In genomic region chr1:23553206-23553895, GRCh38 we compare ENCODE assay signal across 9 cellular contexts. TPM values are rescaled to one million over a fixed set of nuclear protein-coding genes. Genes with fewer than 3 reads are reported as not detected.
DNase-seq lines count a peak whose midpoint lies in the region; ATAC-seq and TF ChIP-seq lines count a peak whose summit lies in the region.
"Had no signal": no experiment of that assay in that cellular context is flagged by ENCODE, and none has a peak within 500 bp of the region (broad histone marks: within the 10 kb centered on the region; RNA-seq: fewer than 3 reads in every experiment).

No MANE protein-coding gene starts in this region.

- H3K4me1 Mint-ChIP-seq in T-helper 1 cell treated with Interleukin-12 subunit alpha and Interleukin-12 subunit beta and Interleukin-4 antibody, amounts not matched to agents 30 μg/mL and 1 μg/mL, for 36 hours (ENCODE audit: low read depth) = peaks cover 29% of the 10 kb centered on the region
- peaks cover 68% of the 10 kb centered on the region for H3K4me1 Mint-ChIP-seq in WTC11

- H3K9me3 ChIP-seq in iPS-20b (ENCODE audit: insufficient read depth, low read depth, low read length) = no peaks in the 10 kb centered on the region
- no peaks in the 10 kb centered on the region for H3K9me3 ChIP-seq in stomach smooth muscle (ENCODE audit: control insufficient read depth in 2 of 2, low read length in 2 of 2)

- H3K27ac Mint-ChIP-seq in T-helper 1 cell treated with Interleukin-12 subunit alpha and Interleukin-12 subunit beta and Interleukin-4 antibody, amounts not matched to agents 30 μg/mL and 1 μg/mL, for 36 hours = peak overlapping the region; percentile 75
- peak overlapping the region; percentile 100 for H3K27ac Mint-ChIP-seq in WTC11

- CTCF ChIA-PET in WTC11 (lab: Charles Lee) = interaction anchor here (0.6 to 13.3 kb wide), 11 partner anchors 8 to 165 kb away, joined by 3 to 341 read pairs (median 6); no protein-coding TSS in a partner anchor

- POLR2A ChIA-PET in WTC11 (lab: Charles Lee) = interaction anchor here (0.6 to 7.7 kb wide), 6 partner anchors 16 to 84 kb away, joined by 3 to 100 read pairs (median 4); no protein-coding TSS in a partner anchor

- H3K4me3 Mint-ChIP-seq in T-helper 1 cell treated with Interleukin-12 subunit alpha and Interleukin-12 subunit beta and Interleukin-4 antibody, amounts not matched to agents 30 μg/mL and 1 μg/mL, for 36 hours = peak overlapping the region; percentile 73
- H3K4me3 Mint-ChIP-seq in WTC11 = peak overlapping the region; percentile 72

- H3K36me3 Mint-ChIP-seq in T-helper 1 cell treated with Interleukin-12 subunit alpha and Interleukin-12 subunit beta and Interleukin-4 antibody, amounts not matched to agents 30 μg/mL and 1 μg/mL, for 36 hours (ENCODE audit: low read depth) = no peaks in the 10 kb centered on the region
- H3K36me3 Mint-ChIP-seq in WTC11 = peaks cover 14% of the 10 kb centered on the region

- DNase-seq in T-helper 1 cell = no peak
- DNase-seq in WTC11 (ENCODE audit: low spot score) = no peak
- DNase-seq in kidney tubule cell (ENCODE audit: low spot score) = no peak
- no peak for DNase-seq in omental fat pad (ENCODE audit: low spot score)
- DNase-seq: retina had no signal

- TF ChIP-seq CTCF in WTC11 (IDR thresholded peaks at IDR 0.05) (no peak), omental fat pad (IDR thresholded peaks at IDR 0.05) (no peak)

- ATAC-seq in WTC11 = no peak
- no peak for ATAC-seq in omental fat pad (ENCODE audit: low FRiP score)
- ATAC-seq in HG03460 (IDR thresholded peaks at IDR 0.05; ENCODE audit: unreplicated experiment) = no peak

- H3K36me3 ChIP-seq in iPS-20b (ENCODE audit: insufficient read depth, low read depth, low read length) (peaks cover 14% of the 10 kb centered on the region), stomach smooth muscle (ENCODE audit: control insufficient read depth in 2 of 2, insufficient read depth in 2 of 2, low read length in 2 of 2) (no peaks in the 10 kb centered on the region)

- H3K27me3 Mint-ChIP-seq in T-helper 1 cell treated with Interleukin-12 subunit alpha and Interleukin-12 subunit beta and Interleukin-4 antibody, amounts not matched to agents 30 μg/mL and 1 μg/mL, for 36 hours (ENCODE audit: low read depth) = peaks cover 9% of the 10 kb centered on the region
- no peaks in the 10 kb centered on the region; the same call in 1 of the 2 replicates for H3K27me3 Mint-ChIP-seq in WTC11 (ENCODE audit: low read depth)

- H3K27me3 ChIP-seq in iPS-20b (ENCODE audit: insufficient read depth, low read length) (peaks cover 23% of the 10 kb centered on the region), stomach smooth muscle (ENCODE audit: control insufficient read depth in 1 of 2, insufficient read depth in 2 of 2, low read length in 2 of 2) (no peaks in the 10 kb centered on the region)

- H3K9me3 Mint-ChIP-seq in T-helper 1 cell treated with Interleukin-12 subunit alpha and Interleukin-12 subunit beta and Interleukin-4 antibody, amounts not matched to agents 30 μg/mL and 1 μg/mL, for 36 hours = no peaks in the 10 kb centered on the region
- H3K9me3 Mint-ChIP-seq in WTC11 = no peaks in the 10 kb centered on the region

- H3K27ac ChIP-seq in iPS-20b (ENCODE audit: low read length) (no peak overlapping the region), stomach smooth muscle (ENCODE audit: low read length) (peak overlapping the region; percentile 89)

- peak overlapping the region; percentile 93; the same call in 1 of the 2 replicates for H3K9ac ChIP-seq in iPS-20b (ENCODE audit: low read depth, low read length)
- peak overlapping the region in 1 of 2 donors; percentile 36 for H3K9ac ChIP-seq in stomach smooth muscle (ENCODE audit: low read length in 2 of 2)

- H3K4me1 ChIP-seq in iPS-20b (ENCODE audit: insufficient read depth, low read length) (peaks cover 29% of the 10 kb centered on the region), stomach smooth muscle (ENCODE audit: control insufficient read depth, insufficient read depth, low read length) (peaks cover 44% of the 10 kb centered on the region)

- H3K4me3 ChIP-seq in iPS-20b (ENCODE audit: low read length) (peak overlapping the region; percentile 74; the same call in 1 of the 2 replicates), stomach smooth muscle (ENCODE audit: low read length in 2 of 2) (no peak overlapping the region)

TF ChIP-seq in WTC11, 78 proteins besides CTCF, POLR2A, EP300 and RAD21:
- peak; percentile 63 for TF ChIP-seq GTF2I (CRISPR knock-in tag; conservative IDR thresholded peaks at IDR 0.05)
- TF ChIP-seq SP1 (CRISPR knock-in tag; conservative IDR thresholded peaks at IDR 0.05) = no peak

RNA-seq across cellular contexts. Expression of gene ID3, which starts 6.0 kb away (rescaled TPM):
- total RNA-seq in WTC11 (2021) = 168 to 278 TPM (median 273 TPM) in 3 replicates
- 100 to 1,000 TPM; 134 to 322 (median 179) TPM for total RNA-seq in omental fat pad

RNA-seq across cellular contexts. Expression of gene E2F2, which starts 22.3 kb away (rescaled TPM):
- 4.9 to 5.6 TPM (median 5.4 TPM) in 3 replicates for total RNA-seq in WTC11 (2021)
- 1 to 10 TPM in 1 of 4 donors, under 1 TPM in 3; 0.31 to 1.5 (median 0.46) TPM for total RNA-seq in omental fat pad
